14 cellular contexts compared by ENCODE assay signal in genomic region chr19:52685811-52686210, GRCh38. TPM values are rescaled to one million over a fixed set of nuclear protein-coding genes. Genes with fewer than 3 reads are reported as not detected.
DNase-seq lines count a peak whose midpoint lies in the region; ATAC-seq and TF ChIP-seq lines count a peak whose summit lies in the region.
"Had no signal": no experiment of that assay in that cellular context is flagged by ENCODE, and none has a peak within 500 bp of the region (broad histone marks: within the 10 kb centered on the region; RNA-seq: fewer than 3 reads in every experiment).

No MANE protein-coding gene starts in this region.

- CTCF ChIA-PET in OCI-LY7 (lab: Charles Lee; ENCODE audit: unreplicated experiment), result no interaction called here

- H3K27ac ChIP-seq in body of pancreas, result peak overlapping the region in 3 of 4 donors; percentile 57 to 67 (median 65)
- no peak overlapping the region for H3K27ac ChIP-seq in OCI-LY7 (ENCODE audit: low read depth, low read length, poor library complexity, severe bottlenecking)
- H3K27ac ChIP-seq: BLaER1 treated with 17β-estradiol and CSF1 and Interleukin-3, amounts not matched to agents 10 nM and 100 nM had no signal

- ATAC-seq in body of pancreas, result no peak

- intact Hi-C loops in body of pancreas (cut with DNase I), result no loop called here
- intact Hi-C loops in OCI-LY7 (cut with micrococcal nuclease; ENCODE audit: unreplicated experiment), result no loop called here

- no peak overlapping the region for H3K9ac ChIP-seq in Loucy (ENCODE audit: low read depth, low read length, poor library complexity, severe bottlenecking)
- H3K9ac ChIP-seq in skeletal muscle satellite cell (ENCODE audit: low read depth, low read length), result no peak overlapping the region
- H3K9ac ChIP-seq: BLaER1 treated with 17β-estradiol and CSF1 and Interleukin-3, amounts not matched to agents 10 nM and 100 nM had no signal

- H3K4me3 ChIP-seq in Loucy (ENCODE audit: low read length, poor library complexity, severe bottlenecking) (no peak overlapping the region), body of pancreas (no peak overlapping the region), skeletal muscle satellite cell (ENCODE audit: low read length) (no peak overlapping the region), OCI-LY7 (ENCODE audit: low read depth, low read length, poor library complexity, severe bottlenecking) (no peak overlapping the region)
- H3K4me3 ChIP-seq: BLaER1 treated with 17β-estradiol and CSF1 and Interleukin-3, amounts not matched to agents 10 nM and 100 nM had no signal

- no peak for TF ChIP-seq POLR2A in body of pancreas (IDR thresholded peaks at IDR 0.05)

- H4K20me1 ChIP-seq in Loucy (ENCODE audit: insufficient read depth, low read length, poor library complexity, severe bottlenecking) (peaks cover 22% of the 10 kb centered on the region), OCI-LY7 (ENCODE audit: insufficient read depth, low read length) (no peaks in the 10 kb centered on the region)

- H3K9me3 ChIP-seq in Loucy (ENCODE audit: insufficient read depth, low read depth, low read length) (no peaks in the 10 kb centered on the region), body of pancreas (no peaks in the 10 kb centered on the region), skeletal muscle satellite cell (replicated peaks; ENCODE audit: low read length) (no peaks in the 10 kb centered on the region), OCI-LY7 (ENCODE audit: low read length) (no peaks in the 10 kb centered on the region)

- no peaks in the 10 kb centered on the region for H3K9me2 ChIP-seq in Loucy (replicated peaks; ENCODE audit: low read depth, low read length)
- no peaks in the 10 kb centered on the region for H3K9me2 ChIP-seq in OCI-LY7 (ENCODE audit: insufficient read depth, low read length)

- H3K4me2 ChIP-seq in Loucy (ENCODE audit: low read depth, low read length, poor library complexity, severe bottlenecking) (peak overlapping the region; percentile 24), skeletal muscle satellite cell (ENCODE audit: low read length) (peak overlapping the region; percentile 2), OCI-LY7 (ENCODE audit: low read length) (no peak overlapping the region)
- H3K4me2 ChIP-seq: BLaER1 treated with 17β-estradiol and CSF1 and Interleukin-3, amounts not matched to agents 10 nM and 100 nM had no signal

- H3K79me2 ChIP-seq in Loucy (ENCODE audit: insufficient read depth, low read length) (peaks cover 80% of the 10 kb centered on the region), OCI-LY7 (ENCODE audit: insufficient read depth, low read depth, low read length) (peaks cover 35% of the 10 kb centered on the region)

- H3K36me3 ChIP-seq in Loucy (ENCODE audit: insufficient read depth, low read length), result no peaks in the 10 kb centered on the region
- H3K36me3 ChIP-seq in body of pancreas (replicated peaks in 1 of 2; ENCODE audit: insufficient read depth in 1 of 2, low read depth in 2 of 2), result no peaks in the 10 kb centered on the region
- peaks cover 2% of the 10 kb centered on the region for H3K36me3 ChIP-seq in skeletal muscle satellite cell (ENCODE audit: insufficient read depth, low read length)
- peaks cover 47% of the 10 kb centered on the region for H3K36me3 ChIP-seq in OCI-LY7 (ENCODE audit: insufficient read depth, low read length)

- DNase-seq in body of pancreas (peak in 1 of 4 donors; percentile 9), mesenteric fat pad (ENCODE audit: low spot score) (peak; percentile 1), OCI-LY7 (ENCODE audit: low spot score) (no peak), islet precursor cell (no peak), NCI-H2029 (lab: John Stamatoyannopoulos, UW) (no peak), NCI-H2029 treated with DMSO at 0.1 percent for 48 hours (lab: John Stamatoyannopoulos, UW) (no peak)
- DNase-seq: 8988T; CD4-positive, CD25-positive, alpha-beta regulatory T cell; CD8-positive, alpha-beta memory T cell; COR-L47; H9 had no signal

- H3F3A ChIP-seq in Loucy (ENCODE audit: low read depth), result no peaks in the 10 kb centered on the region

- POLR2A ChIA-PET in OCI-LY7 (lab: Charles Lee), result no interaction called here

- H3K4me1 ChIP-seq in Loucy (ENCODE audit: insufficient read depth, low read length, poor library complexity, severe bottlenecking) (peaks cover 24% of the 10 kb centered on the region), body of pancreas (peaks cover 34% of the 10 kb centered on the region), skeletal muscle satellite cell (ENCODE audit: control insufficient read depth, insufficient read depth, low read length) (peaks cover 11% of the 10 kb centered on the region), OCI-LY7 (ENCODE audit: insufficient read depth, low read length, poor library complexity, severe bottlenecking) (peaks cover 8% of the 10 kb centered on the region)

- WGBS in body of pancreas, 2 donors, result 44 to 47% methylated on average over 1 of the region's 1 CpG

- BruUV-seq in OCI-LY7 (replicated peaks; lab: Mats Ljungman, UMichigan), result no TSS peak

- no peak for TF ChIP-seq CTCF in Loucy (conservative IDR thresholded peaks at IDR 0.05; ENCODE audit: low read length)
- no peak for TF ChIP-seq CTCF in body of pancreas (IDR thresholded peaks at IDR 0.05)
- TF ChIP-seq CTCF in OCI-LY7 (conservative IDR thresholded peaks at IDR 0.05; ENCODE audit: low read length), result no peak

- no peak overlapping the region for H2AFZ ChIP-seq in Loucy (ENCODE audit: low read length)
- no peak overlapping the region for H2AFZ ChIP-seq in OCI-LY7 (ENCODE audit: low read length)

- no peaks in the 10 kb centered on the region for H3K27me3 ChIP-seq in Loucy (ENCODE audit: insufficient read depth, low read length, poor library complexity, severe bottlenecking)
- no peaks in the 10 kb centered on the region for H3K27me3 ChIP-seq in body of pancreas
- H3K27me3 ChIP-seq in skeletal muscle satellite cell (ENCODE audit: control insufficient read depth, insufficient read depth, low read length), result no peaks in the 10 kb centered on the region
- H3K27me3 ChIP-seq: BLaER1 treated with 17β-estradiol and CSF1 and Interleukin-3, amounts not matched to agents 10 nM and 100 nM had no signal

RNA-seq across cellular contexts. Expression of gene ZNF83, which starts 47.7 kb away (rescaled TPM):
- total RNA-seq in body of pancreas (10 to 100 TPM; 30.7 to 46.2 TPM), mesenteric fat pad (30.0 TPM), OCI-LY7 (2022) (47.2 and 66.8 TPM in 2 replicates)
- total RNA-seq in skeletal muscle satellite cell (2012; rRNA removed), result 25.1 and 29.7 TPM in 2 replicates
- total RNA-seq in OCI-LY7 (2014; rRNA removed; shearing (Covaris generic)), result 59.4 and 66.1 TPM in 2 replicates

RNA-seq across cellular contexts. Expression of gene ZNF611, which starts 49.0 kb away (rescaled TPM):
- total RNA-seq in body of pancreas (10 to 100 TPM in 1 of 2 donors, 1 to 10 TPM in 1; 6.0 to 19.8 TPM), mesenteric fat pad (23.1 TPM), OCI-LY7 (2022) (23.8 and 23.9 TPM in 2 replicates)
- 9.4 and 11.7 TPM in 2 replicates for total RNA-seq in skeletal muscle satellite cell (2012; rRNA removed)
- total RNA-seq in OCI-LY7 (2014; rRNA removed; shearing (Covaris generic)), result 10.6 and 13.6 TPM in 2 replicates
